In genomic region chr11:61532136-61533038, GRCh38 we compare ENCODE assay signal across 9 cellular contexts. TPM values are rescaled to one million over a fixed set of nuclear protein-coding genes. Genes with fewer than 3 reads are reported as not detected.
A peak's percentile ranks its signal among the peaks of the same experiment; 100 is the strongest.
DNase-seq lines count a peak whose midpoint lies in the region; ATAC-seq and TF ChIP-seq lines count a peak whose summit lies in the region.
"Had no signal": no experiment of that assay in that cellular context is flagged by ENCODE, and none has a peak within 500 bp of the region (broad histone marks: within the 10 kb centered on the region; RNA-seq: fewer than 3 reads in every experiment).

No MANE protein-coding gene starts in this region.

- 69 to 72% (median 71%) methylated on average over 8 to 10 of the region's 10 CpGs for WGBS in adrenal gland, 4 donors
- WGBS in liver = 77% methylated on average over 10 of the region's 10 CpGs
- 49 to 76% (median 67%) methylated on average over 9 to 10 of the region's 10 CpGs for WGBS in stomach, 5 donors

- H3K27me3 ChIP-seq in adrenal gland (no peaks in the 10 kb centered on the region), liver (ENCODE audit: control insufficient read depth in 4 of 4, insufficient read depth in 4 of 4, low read length in 3 of 4) (no peaks in the 10 kb centered on the region), stomach (peaks cover 0 to 74% (median 0%) of the 10 kb centered on the region in 3 donors)

- H3K9ac ChIP-seq in liver (ENCODE audit: low read depth in 1 of 2, low read length in 2 of 2) = no peak overlapping the region

- intact Hi-C loops in adrenal gland (cut with DNase I) (loop anchor here in 1 of 2 donors (10.0 kb wide), 1 partner anchor 92 kb away; no protein-coding TSS in a partner anchor), stomach (cut with DNase I; ENCODE audit: low total_unique reads) (no loop called here)

- H3K4me1 ChIP-seq in adrenal gland (replicated peaks in 1 of 2) = peaks cover 0 to 7% of the 10 kb centered on the region in 2 donors
- peaks cover 19 to 60% (median 46%) of the 10 kb centered on the region in 4 donors for H3K4me1 ChIP-seq in liver (ENCODE audit: control insufficient read depth in 4 of 4, insufficient read depth in 4 of 4, low read length in 3 of 4)
- H3K4me1 ChIP-seq in stomach = peaks cover 0 to 13% (median 5%) of the 10 kb centered on the region in 4 donors

- H3K4me3 ChIP-seq in adrenal gland (no peak overlapping the region), liver (ENCODE audit: low read depth in 1 of 3, low read length in 3 of 3) (no peak overlapping the region), stomach (no peak overlapping the region)

- peak; percentile 34 to 65 (median 54) for TF ChIP-seq CTCF in adrenal gland (IDR thresholded peaks at IDR 0.05)
- peak; percentile 79 for TF ChIP-seq CTCF in liver (IDR thresholded peaks at IDR 0.05; ENCODE audit: low read depth, low read length, missing input control)
- peak in 5 of 7 experiments; percentile 30 to 66 (median 63) for TF ChIP-seq CTCF in stomach (IDR thresholded peaks at IDR 0.05)

- H3K9me3 ChIP-seq in adrenal gland (replicated peaks in 1 of 3) (no peaks in the 10 kb centered on the region), liver (ENCODE audit: control insufficient read depth in 4 of 4, low read length in 3 of 4) (no peaks in the 10 kb centered on the region), stomach (no peaks in the 10 kb centered on the region)

- TF ChIP-seq EP300 in Ishikawa (IDR thresholded peaks at IDR 0.05; ENCODE audit: borderline replicate concordance) (no peak), stomach (IDR thresholded peaks at IDR 0.05) (no peak)

- ATAC-seq in GM18502 (IDR thresholded peaks at IDR 0.05; ENCODE audit: poor library complexity, unreplicated experiment) = no peak

- H3K27ac ChIP-seq in adrenal gland = no peak overlapping the region
- no peak overlapping the region for H3K27ac ChIP-seq in liver (ENCODE audit: low read depth in 1 of 2, low read length in 2 of 2)
- H3K27ac ChIP-seq in stomach = peak overlapping the region in 1 of 5 donors; percentile 30

- no peaks in the 10 kb centered on the region for H3K36me3 ChIP-seq in adrenal gland (replicated peaks in 1 of 2)
- peaks cover 0 to 1% (median 0%) of the 10 kb centered on the region in 4 donors for H3K36me3 ChIP-seq in liver (ENCODE audit: control insufficient read depth in 4 of 4, insufficient read depth in 3 of 4, low read depth in 1 of 4, low read length in 3 of 4)
- H3K36me3 ChIP-seq in stomach = no peaks in the 10 kb centered on the region

- no peak for TF ChIP-seq POLR2A in adrenal gland (IDR thresholded peaks at IDR 0.05)
- no peak for TF ChIP-seq POLR2A in stomach (IDR thresholded peaks at IDR 0.05)

- DNase-seq in EH (ENCODE audit: low read depth) (peak; percentile 28), SHP77 treated with DMSO at 0.1 percent for 48 hours (lab: John Stamatoyannopoulos, UW) (peak; percentile 55), adrenal gland (peak in 6 of 7 donors; percentile 38 to 66 (median 54)), stomach (peak; percentile 40), NCI-H2107 treated with DMSO at 0.1 percent for 48 hours (lab: John Stamatoyannopoulos, UW; ENCODE audit: unreplicated experiment) (no peak)

- TF ChIP-seq RAD21 in Ishikawa (IDR thresholded peaks at IDR 0.05; ENCODE audit: low read depth) = peak; percentile 57
- TF ChIP-seq RAD21 in liver (IDR thresholded peaks at IDR 0.05) = peak in 1 of 2 donors; percentile 72

TF ChIP-seq in Ishikawa, 13 proteins besides CTCF, POLR2A, EP300 and RAD21:
- TF ChIP-seq EGR1 (IDR thresholded peaks at IDR 0.05) (no peak), MAX (IDR thresholded peaks at IDR 0.05) (no peak), ZBTB7A (IDR thresholded peaks at IDR 0.05; ENCODE audit: low read depth) (no peak), NFIC (IDR thresholded peaks at IDR 0.05) (no peak)

TF ChIP-seq in liver, 16 proteins besides CTCF, POLR2A, EP300 and RAD21:
- TF ChIP-seq RXRA (IDR thresholded peaks at IDR 0.05) = peak in 1 of 2 donors; percentile 1
- peak; percentile 10 for TF ChIP-seq SP1 (IDR thresholded peaks at IDR 0.05)
- TF ChIP-seq GABPA (IDR thresholded peaks at IDR 0.05 in 1 of 2, conservative IDR thresholded peaks at IDR 0.05 in 1 of 2) = no peak
- no peak for TF ChIP-seq FOXA2 (IDR thresholded peaks at IDR 0.05)

RNA-seq across cellular contexts. Expression of gene LRRC10B, which starts 23.8 kb away (rescaled TPM):
- total RNA-seq in adrenal gland (1 to 10 TPM in 3 of 8 donors, under 1 TPM in 2, not detected in 3; 0.11 to 2.2 (median 1.6) TPM), liver (under 1 TPM in 1 of 2 donors, not detected in 1; 0.08 TPM), stomach (1 to 10 TPM in 1 of 5 donors, under 1 TPM in 2, not detected in 2; 0.43 to 1.3 (median 0.92) TPM)
- polyA plus RNA-seq in adrenal gland (1 to 10 TPM in 2 of 3 donors, under 1 TPM in 1; 0.97 to 2.6 (median 1.1) TPM), liver (under 1 TPM in 1 of 2 donors, not detected in 1; 0.03 TPM), stomach (under 1 TPM; 0.44 to 0.76 (median 0.73) TPM)
- total RNA-seq: skeletal muscle tissue had no signal

RNA-seq across cellular contexts. Expression of gene SYT7, which starts 48.5 kb away (rescaled TPM):
- 1 to 10 TPM in 4 of 8 donors, under 1 TPM in 3, not detected in 1; 0.09 to 6.0 (median 1.1) TPM for total RNA-seq in adrenal gland
- polyA plus RNA-seq in adrenal gland = 1 to 10 TPM; 1.4 to 6.8 (median 6.5) TPM
- total RNA-seq in liver = 100 to 1,000 TPM in 1 of 2 donors, 1 to 10 TPM in 1; 2.1 to 114 TPM
- 10 to 100 TPM; 15.2 to 46.4 TPM for polyA plus RNA-seq in liver
- total RNA-seq in stomach = 1 to 10 TPM in 3 of 5 donors, under 1 TPM in 1, not detected in 1; 0.92 to 8.4 (median 2.9) TPM
- polyA plus RNA-seq in stomach = 1 to 10 TPM; 1.2 to 1.5 (median 1.4) TPM
